ENCODE assay signal across 29 cellular contexts in genomic region chr12:126776047-126776446, GRCh38.
"Had no signal": no experiment of that assay in that cellular context is flagged by ENCODE, and none has a peak within 500 bp of the region (broad histone marks: within the 10 kb centered on the region; RNA-seq: fewer than 3 reads in every experiment).

No MANE protein-coding gene starts in this region.

- H3K27me3 ChIP-seq: brain microvascular endothelial cell, foreskin keratinocyte, gastrocnemius medialis had no signal

- ATAC-seq: activated CD4-positive, CD25-positive, alpha-beta regulatory T cell treated with anti-CD3 and anti-CD28 coated beads, Interleukin-2, amount 50 U/mL, for 24 hours; activated CD8-positive, alpha-beta T cell treated with anti-CD3 and anti-CD28 coated beads for 36 hours; activated T-cell treated with anti-CD3 and anti-CD28 coated beads, Interleukin-2, amount 50 U/mL, for 4 hours; activated T-helper 17 cell treated with anti-CD3 and anti-CD28 coated beads, Interleukin-2, amount 50 U/mL, for 72 hours; esophagus mucosa; foreskin keratinocyte; gastrocnemius medialis; heart left ventricle had no signal

- H3K9me3 ChIP-seq: gastrocnemius medialis, heart left ventricle had no signal

- H3K36me3 ChIP-seq: brain microvascular endothelial cell, gastrocnemius medialis, heart left ventricle, WERI-Rb-1 had no signal

- H3K4me1 ChIP-seq: foreskin keratinocyte, gastrocnemius medialis, heart left ventricle had no signal

- FAIRE-seq: astrocyte, bronchial epithelial cell had no signal

- H3K4me3 ChIP-seq: coronary artery, dorsolateral prefrontal cortex, gastrocnemius medialis, heart left ventricle had no signal

- DNase-seq: activated B cell treated with CpG ODN at 0.5 μM for 24 hours; activated CD4-positive, alpha-beta T cell treated with anti-CD3 and anti-CD28 coated beads for 48 hours; activated CD4-positive, alpha-beta T cell treated with anti-CD3 and anti-CD28 coated beads, Interleukin-2, amount 50 U/mL, for 1 hour; activated CD4-positive, alpha-beta T cell treated with anti-CD3 and anti-CD28 coated beads, Interleukin-2, amount 50 U/mL, for 48 hours; activated CD8-positive, alpha-beta memory T cell treated with anti-CD3 and anti-CD28 coated beads for 24 hours; activated CD8-positive, alpha-beta T cell treated with anti-CD3 and anti-CD28 coated beads for 36 hours; activated effector memory CD4-positive, alpha-beta T cell treated with Interleukin-2 at 50 U/mL for 16 hours; activated gamma-delta T cell treated with Interleukin-2 at 50 U/mL for 16 hours; activated naive CD4-positive, alpha-beta T cell treated with anti-CD3 and anti-CD28 coated beads, Interleukin-2, amount 50 U/mL, for 16 hours; activated naive CD4-positive, alpha-beta T cell treated with Interleukin-2 at 50 U/mL for 16 hours; activated T-cell treated with anti-CD3 and anti-CD28 coated beads, Interleukin-2, amount 50 U/mL, for 4 hours; amniotic stem cell; anterior cingulate cortex; brain microvascular endothelial cell; dorsolateral prefrontal cortex; effector memory CD4-positive, alpha-beta T cell; endodermal cell; foreskin keratinocyte; gastrocnemius medialis; glutamatergic neuron; heart left ventricle; T1000; WERI-Rb-1 had no signal

- H3K27ac ChIP-seq: brain microvascular endothelial cell, coronary artery, dorsolateral prefrontal cortex, foreskin keratinocyte, gastrocnemius medialis, heart left ventricle, WERI-Rb-1 had no signal
